Comparison of ENCODE assay signal across 10 cellular contexts in the genomic region with DNA sequence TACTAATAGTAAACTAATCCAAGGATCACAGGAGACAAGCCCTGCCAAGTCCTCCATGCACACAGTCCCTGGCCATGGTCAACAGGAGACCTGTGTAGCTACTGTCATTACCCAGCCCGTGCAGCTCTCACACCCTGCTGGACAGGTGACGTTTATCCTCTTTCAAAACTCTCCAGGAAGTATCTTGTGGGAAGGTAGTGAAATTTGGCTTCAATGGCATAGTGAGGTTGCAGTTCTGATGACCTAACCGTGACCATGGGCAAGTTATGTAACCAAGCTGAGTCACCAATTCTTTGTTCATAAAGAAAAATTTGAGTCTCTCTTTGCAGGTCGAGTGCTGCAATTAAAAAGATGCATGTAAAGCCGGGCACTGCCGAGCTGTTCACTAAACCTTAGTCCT. TPM values are rescaled to one million over a fixed set of nuclear protein-coding genes. Genes with fewer than 3 reads are reported as not detected.
A peak's percentile ranks its signal among the peaks of the same experiment; 100 is the strongest.
DNase-seq lines count a peak whose midpoint lies in the region; ATAC-seq and TF ChIP-seq lines count a peak whose summit lies in the region.
"Had no signal": no experiment of that assay in that cellular context is flagged by ENCODE, and none has a peak within 500 bp of the region (broad histone marks: within the 10 kb centered on the region; RNA-seq: fewer than 3 reads in every experiment).

No MANE protein-coding gene starts in this region.

- no peaks in the 10 kb centered on the region for H3K36me3 Mint-ChIP-seq in MCF 10A (ENCODE audit: insufficient read depth, unreplicated experiment)
- H3K36me3 Mint-ChIP-seq in activated CD8-positive, alpha-beta T cell treated with anti-CD3 and anti-CD28 coated beads, Interleukin-2, amount 10 ng/mL, durations not matched to agents 7 days and 5 days (ENCODE audit: low read depth) = no peaks in the 10 kb centered on the region

- ATAC-seq in lower lobe of right lung (peak; percentile 63 to 76), GM21367 (IDR thresholded peaks at IDR 0.05; ENCODE audit: unreplicated experiment) (no peak)
- no peak for ATAC-seq in activated CD8-positive, alpha-beta T cell treated with anti-CD3 and anti-CD28 coated beads, Interleukin-2, amount 10 ng/mL, durations not matched to agents 7 days and 5 days

- H3K4me3 Mint-ChIP-seq in MCF 10A (ENCODE audit: unreplicated experiment) = no peak overlapping the region
- no peak overlapping the region for H3K4me3 Mint-ChIP-seq in activated CD8-positive, alpha-beta T cell treated with anti-CD3 and anti-CD28 coated beads, Interleukin-2, amount 10 ng/mL, durations not matched to agents 7 days and 5 days

- H3K9me3 Mint-ChIP-seq in MCF 10A (ENCODE audit: unreplicated experiment) = no peaks in the 10 kb centered on the region
- no peaks in the 10 kb centered on the region for H3K9me3 Mint-ChIP-seq in activated CD8-positive, alpha-beta T cell treated with anti-CD3 and anti-CD28 coated beads, Interleukin-2, amount 10 ng/mL, durations not matched to agents 7 days and 5 days (ENCODE audit: insufficient read depth)

- intact Hi-C loops in MCF 10A (cut with micrococcal nuclease) = no loop called here
- intact Hi-C loops in lower lobe of right lung (cut with DNase I) = no loop called here

- no peaks in the 10 kb centered on the region for H4K20me1 ChIP-seq in Karpas-422 (ENCODE audit: insufficient read depth, low read depth, low read length)

- no peak overlapping the region for H3K4me2 ChIP-seq in Karpas-422 (ENCODE audit: low read depth, low read length, poor library complexity, severe bottlenecking)

- H3K27me3 ChIP-seq in lower lobe of right lung (ENCODE audit: low read depth) = no peaks in the 10 kb centered on the region
- H3K27me3 ChIP-seq in Karpas-422 (ENCODE audit: low read length) = no peaks in the 10 kb centered on the region

- H3K9me3 ChIP-seq in lower lobe of right lung (no peaks in the 10 kb centered on the region), Karpas-422 (ENCODE audit: low read length) (no peaks in the 10 kb centered on the region)

- no peak overlapping the region for H3K4me3 ChIP-seq in lower lobe of right lung
- no peak overlapping the region for H3K4me3 ChIP-seq in Karpas-422 (ENCODE audit: low read length)

- no peaks in the 10 kb centered on the region for H3K36me3 ChIP-seq in lower lobe of right lung
- H3K36me3 ChIP-seq in Karpas-422 (ENCODE audit: insufficient read depth, low read length) = no peaks in the 10 kb centered on the region

- H2AFZ ChIP-seq in Karpas-422 (ENCODE audit: low read length) = no peak overlapping the region

- peak; percentile 46 for DNase-seq in activated effector memory CD4-positive, alpha-beta T cell treated with anti-CD3 and anti-CD28 coated beads, Interleukin-2, amount 50 U/mL, for 16 hours
- no peak for DNase-seq in activated effector memory CD4-positive, alpha-beta T cell treated with Interleukin-2 at 50 U/mL for 16 hours
- DNase-seq in MCF 10A (ENCODE audit: unreplicated experiment) (peak; percentile 95), lower lobe of right lung (no peak), Karpas-422 (no peak), superior temporal gyrus (ENCODE audit: extremely low spot score) (no peak)
- DNase-seq in activated CD8-positive, alpha-beta T cell treated with anti-CD3 and anti-CD28 coated beads, Interleukin-2, amount 10 ng/mL, durations not matched to agents 7 days and 5 days = no peak
- DNase-seq: SHP77; stimulated activated CD4-positive, alpha-beta T cell treated with anti-CD3 and anti-CD28 coated beads, Interleukin-2, amount 100 ng/mL, for 48 hours had no signal

- H3K9ac ChIP-seq in Karpas-422 (ENCODE audit: low read length) = no peak overlapping the region

- H3K79me2 ChIP-seq in Karpas-422 (ENCODE audit: low read length) = no peaks in the 10 kb centered on the region

- H3K4me1 ChIP-seq in lower lobe of right lung = peaks cover 30% of the 10 kb centered on the region
- H3K4me1 ChIP-seq in Karpas-422 (ENCODE audit: low read length) = peaks cover 5% of the 10 kb centered on the region; the same call in 1 of the 2 replicates

- no peak overlapping the region for H3K27ac Mint-ChIP-seq in MCF 10A (ENCODE audit: low read depth, unreplicated experiment)
- no peak overlapping the region for H3K27ac Mint-ChIP-seq in activated CD8-positive, alpha-beta T cell treated with anti-CD3 and anti-CD28 coated beads, Interleukin-2, amount 10 ng/mL, durations not matched to agents 7 days and 5 days

- no peaks in the 10 kb centered on the region for H3K9me2 ChIP-seq in Karpas-422 (replicated peaks; ENCODE audit: insufficient read depth, low read length)

- TF ChIP-seq CTCF in MCF 10A (IDR thresholded peaks at IDR 0.05; ENCODE audit: unreplicated experiment) (no peak), lower lobe of right lung (IDR thresholded peaks at IDR 0.05) (no peak)

- H3K4me1 Mint-ChIP-seq in MCF 10A (ENCODE audit: insufficient read depth, unreplicated experiment) = peaks cover 27% of the 10 kb centered on the region
- peaks cover 20% of the 10 kb centered on the region for H3K4me1 Mint-ChIP-seq in activated CD8-positive, alpha-beta T cell treated with anti-CD3 and anti-CD28 coated beads, Interleukin-2, amount 10 ng/mL, durations not matched to agents 7 days and 5 days (ENCODE audit: low read depth)

- no peaks in the 10 kb centered on the region for H3K27me3 Mint-ChIP-seq in MCF 10A (ENCODE audit: insufficient read depth, unreplicated experiment)
- no peaks in the 10 kb centered on the region for H3K27me3 Mint-ChIP-seq in activated CD8-positive, alpha-beta T cell treated with anti-CD3 and anti-CD28 coated beads, Interleukin-2, amount 10 ng/mL, durations not matched to agents 7 days and 5 days (ENCODE audit: low read depth)

- no TSS peak for BruUV-seq in MCF 10A (replicated peaks; lab: Mats Ljungman, UMichigan)

- POLR2A ChIA-PET in MCF 10A (lab: Yijun Ruan, JAX) = interaction anchor here (0.8 to 5.3 kb wide), 6 partner anchors 9 to 84 kb away, joined by 3 to 28 read pairs (median 6); a partner anchor contains a TSS
- POLR2A ChIA-PET in activated CD8-positive, alpha-beta T cell treated with anti-CD3 and anti-CD28 coated beads, Interleukin-2, amount 10 ng/mL, durations not matched to agents 7 days and 5 days (lab: Charles Lee) = interaction anchor here (1.2 kb wide), 1 partner anchor 14 kb away, joined by 3 read pairs; no protein-coding TSS in a partner anchor

- CTCF ChIA-PET in MCF 10A (lab: Yijun Ruan, JAX) = interaction anchor here (0.6 to 1.5 kb wide), 8 partner anchors 11 to 875 kb away, joined by 3 to 10 read pairs (median 3); a partner anchor contains a TSS
- CTCF ChIA-PET in activated CD8-positive, alpha-beta T cell treated with anti-CD3 and anti-CD28 coated beads, Interleukin-2, amount 10 ng/mL, durations not matched to agents 7 days and 5 days (lab: Charles Lee) = interaction anchor here (2.8 kb wide), 1 partner anchor 13 kb away, joined by 9 read pairs; no protein-coding TSS in a partner anchor

- H3K27ac ChIP-seq in lower lobe of right lung = peak overlapping the region; percentile 54
- no peak overlapping the region for H3K27ac ChIP-seq in Karpas-422 (ENCODE audit: low read length)

RNA-seq across cellular contexts. Expression of a gene that starts 11.3 kb away (rescaled TPM):
- total RNA-seq in MCF 10A (2022) (22.5 and 33.3 TPM in 2 replicates), lower lobe of right lung (25.2 TPM)
- total RNA-seq in Karpas-422 (2014; rRNA removed; shearing (Covaris generic); ENCODE audit: low replicate concordance) = 0.71 and 0.72 TPM in 2 replicates
- 1 to 10 TPM; 1.3 to 1.7 TPM for total RNA-seq in activated CD8-positive, alpha-beta T cell treated with anti-CD3 and anti-CD28 coated beads, Interleukin-2, amount 10 ng/mL, durations not matched to agents 7 days and 5 days

Comparison
In these comparisons a context has a peak if more than half of its experiments do, and no peak if none do; other contexts are left out.
1. DNase-seq: peak in activated effector memory CD4-positive, alpha-beta T cell treated with anti-CD3 and anti-CD28 coated beads, Interleukin-2, amount 50 U/mL, for 16 hours (single experiment) and MCF 10A (single experiment); none in activated effector memory CD4-positive, alpha-beta T cell treated with Interleukin-2 at 50 U/mL for 16 hours (single experiment), lower lobe of right lung (single experiment), Karpas-422 (single experiment), activated CD8-positive, alpha-beta T cell treated with anti-CD3 and anti-CD28 coated beads, Interleukin-2, amount 10 ng/mL, durations not matched to agents 7 days and 5 days (single experiment) and superior temporal gyrus (single experiment).
2. ATAC-seq: peak in lower lobe of right lung (2 of 2); none in GM21367 (single experiment) and activated CD8-positive, alpha-beta T cell treated with anti-CD3 and anti-CD28 coated beads, Interleukin-2, amount 10 ng/mL, durations not matched to agents 7 days and 5 days (single experiment).